ENCODE assay signal across 9 cellular contexts in genomic region chr1:35298464-35298863, GRCh38. TPM values are rescaled to one million over a fixed set of nuclear protein-coding genes. Genes with fewer than 3 reads are reported as not detected.
DNase-seq lines count a peak whose midpoint lies in the region; ATAC-seq, FAIRE-seq and TF ChIP-seq lines count a peak whose summit lies in the region.
"Had no signal": no experiment of that assay in that cellular context is flagged by ENCODE, and none has a peak within 500 bp of the region (broad histone marks: within the 10 kb centered on the region; RNA-seq: fewer than 3 reads in every experiment).

No MANE protein-coding gene starts in this region.

- peak; percentile 6 for DNase-seq in activated naive CD4-positive, alpha-beta T cell treated with Interleukin-2 at 50 U/mL for 16 hours
- no peak for DNase-seq in activated naive CD4-positive, alpha-beta T cell (lab: John Stamatoyannopoulos, UW)
- no peak for DNase-seq in HFF-Myc (ENCODE audit: extremely low read depth, low read depth)
- DNase-seq in RPMI8226, result peak; percentile 52
- peak in 1 of 2 donors; percentile 11 for DNase-seq in central memory CD8-positive, alpha-beta T cell (ENCODE audit: low spot score in 2 of 2)
- no peak for DNase-seq in left lobe of liver (ENCODE audit: low spot score)
- peak; percentile 5 for DNase-seq in urothelium cell line (ENCODE audit: low spot score)

- H3K9me3 Mint-ChIP-seq in central memory CD8-positive, alpha-beta T cell, result no peaks in the 10 kb centered on the region
- H3K9me3 Mint-ChIP-seq: stimulated activated naive CD8-positive, alpha-beta T cell treated with anti-CD3 and anti-CD28 coated beads, Interleukin-15, Interleukin-2, amounts not matched to agents 100 ng/mL and 50 ng/mL, for 24 hours had no signal

- TF ChIP-seq CTCF in HFF-Myc (IDR thresholded peaks at IDR 0.05; ENCODE audit: low read depth, low read length, missing control alignments), result peak; percentile 30

- peaks cover 7% of the 10 kb centered on the region for H3K4me1 Mint-ChIP-seq in central memory CD8-positive, alpha-beta T cell

- no peaks in the 10 kb centered on the region for H3K27me3 Mint-ChIP-seq in central memory CD8-positive, alpha-beta T cell
- H3K27me3 Mint-ChIP-seq: stimulated activated naive CD8-positive, alpha-beta T cell treated with anti-CD3 and anti-CD28 coated beads, Interleukin-15, Interleukin-2, amounts not matched to agents 100 ng/mL and 50 ng/mL, for 24 hours had no signal

- no peak overlapping the region for H3K4me3 Mint-ChIP-seq in central memory CD8-positive, alpha-beta T cell
- H3K4me3 Mint-ChIP-seq: stimulated activated naive CD8-positive, alpha-beta T cell treated with anti-CD3 and anti-CD28 coated beads, Interleukin-15, Interleukin-2, amounts not matched to agents 100 ng/mL and 50 ng/mL, for 24 hours had no signal

- ATAC-seq in central memory CD8-positive, alpha-beta T cell (replicated peaks; ENCODE audit: extremely low read depth, poor library complexity, severe bottlenecking), result peak; percentile 58
- ATAC-seq in left lobe of liver (peak; percentile 68), HG03139 (IDR thresholded peaks at IDR 0.05; ENCODE audit: unreplicated experiment) (no peak)

- no peak overlapping the region for H3K4me3 ChIP-seq in HFF-Myc (replicated peaks; ENCODE audit: low read depth, low read length)

- H3K36me3 Mint-ChIP-seq in central memory CD8-positive, alpha-beta T cell (ENCODE audit: insufficient read depth), result peaks cover 9% of the 10 kb centered on the region

- no peak for FAIRE-seq in urothelium cell line (lab: Jason Lieb, UNC)

- no peak overlapping the region for H3K27ac Mint-ChIP-seq in central memory CD8-positive, alpha-beta T cell (ENCODE audit: low read depth)
- H3K27ac Mint-ChIP-seq: stimulated activated naive CD8-positive, alpha-beta T cell treated with anti-CD3 and anti-CD28 coated beads, Interleukin-15, Interleukin-2, amounts not matched to agents 100 ng/mL and 50 ng/mL, for 24 hours had no signal

RNA-seq across cellular contexts. Expression of gene ZMYM4, which starts 30.0 kb away (rescaled TPM):
- 14.9 TPM for total RNA-seq in left lobe of liver

Comparison
In these comparisons a context has a peak if more than half of its experiments do, and no peak if none do; other contexts are left out.
1. DNase-seq: peak in activated naive CD4-positive, alpha-beta T cell treated with Interleukin-2 at 50 U/mL for 16 hours (single experiment), RPMI8226 (single experiment) and urothelium cell line (single experiment); none in activated naive CD4-positive, alpha-beta T cell (0 of 4), HFF-Myc (single experiment) and left lobe of liver (single experiment).